In the genomic region with DNA sequence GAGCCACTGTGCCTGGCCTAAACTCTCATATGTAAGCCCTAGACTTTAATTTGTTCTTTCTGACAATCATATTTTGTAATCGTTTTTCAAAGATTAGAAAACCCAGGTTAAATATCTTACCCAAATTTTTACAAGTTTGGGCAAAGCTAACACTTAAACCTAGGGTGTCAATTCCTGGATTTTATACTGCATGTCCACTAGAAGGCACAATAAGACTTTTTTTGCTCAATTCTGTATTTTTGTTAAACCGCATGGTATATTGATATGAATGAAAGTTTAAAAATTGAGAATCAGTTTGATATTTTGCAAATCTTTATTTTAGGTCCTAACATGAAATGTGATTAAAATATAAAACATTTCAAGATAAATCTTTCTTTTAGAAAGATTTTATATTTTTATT, we compare ENCODE assay signal across 9 cellular contexts. TPM values are rescaled to one million over a fixed set of nuclear protein-coding genes. Genes with fewer than 3 reads are reported as not detected.
DNase-seq lines count a peak whose midpoint lies in the region; ATAC-seq and TF ChIP-seq lines count a peak whose summit lies in the region.
"Had no signal": no experiment of that assay in that cellular context is flagged by ENCODE, and none has a peak within 500 bp of the region (broad histone marks: within the 10 kb centered on the region; RNA-seq: fewer than 3 reads in every experiment).

No MANE protein-coding gene starts in this region.

- ATAC-seq in heart right ventricle (no peak), left cardiac atrium (no peak), upper lobe of right lung (no peak), GM18519 (IDR thresholded peaks at IDR 0.05; ENCODE audit: low FRiP score, unreplicated experiment) (no peak)

- H3K9me2 ChIP-seq in OCI-LY7 (ENCODE audit: insufficient read depth, low read length), result no peaks in the 10 kb centered on the region

- TF ChIP-seq CTCF in heart right ventricle (IDR thresholded peaks at IDR 0.05) (peak in 7 of 9 donors; percentile 40 to 59 (median 44)), OCI-LY7 (conservative IDR thresholded peaks at IDR 0.05; ENCODE audit: low read length) (peak; percentile 69), epithelial cell of esophagus (IDR thresholded peaks at IDR 0.05; ENCODE audit: insufficient read depth, low read depth, low read length, missing control alignments) (peak; percentile 11), upper lobe of right lung (IDR thresholded peaks at IDR 0.05) (peak; percentile 30)

- CTCF ChIA-PET in OCI-LY7 (lab: Charles Lee; ENCODE audit: unreplicated experiment), result no interaction called here

- no TSS peak for BruUV-seq in OCI-LY7 (replicated peaks; lab: Mats Ljungman, UMichigan)

- H3K4me3 ChIP-seq in heart right ventricle (no peak overlapping the region), OCI-LY7 (ENCODE audit: low read depth, low read length, poor library complexity, severe bottlenecking) (no peak overlapping the region), epithelial cell of esophagus (ENCODE audit: low read length) (no peak overlapping the region), upper lobe of right lung (no peak overlapping the region)
- H3K4me3 ChIP-seq: skin epidermis had no signal

- POLR2A ChIA-PET in OCI-LY7 (lab: Charles Lee), result interaction anchor here (0.7 kb wide), 1 partner anchor 28 kb away, joined by 3 read pairs; no protein-coding TSS in a partner anchor

- no peak overlapping the region for H2AFZ ChIP-seq in OCI-LY7 (ENCODE audit: low read length)

- intact Hi-C loops in heart right ventricle (cut with DNase I), result loop anchor here in 1 of 10 donors (10.0 kb wide), 1 partner anchor 121 kb away; no protein-coding TSS in a partner anchor
- intact Hi-C loops in left cardiac atrium (cut with DNase I), result no loop called here
- intact Hi-C loops in OCI-LY7 (cut with micrococcal nuclease; ENCODE audit: unreplicated experiment), result no loop called here
- intact Hi-C loops in upper lobe of right lung (cut with DNase I), result no loop called here

- H3K4me1 ChIP-seq in heart right ventricle, result peaks cover 0 to 6% (median 0%) of the 10 kb centered on the region in 9 donors
- no peaks in the 10 kb centered on the region for H3K4me1 ChIP-seq in OCI-LY7 (ENCODE audit: insufficient read depth, low read length, poor library complexity, severe bottlenecking)
- no peaks in the 10 kb centered on the region for H3K4me1 ChIP-seq in upper lobe of right lung

- H3K27me3 ChIP-seq in heart right ventricle, result no peaks in the 10 kb centered on the region
- no peaks in the 10 kb centered on the region for H3K27me3 ChIP-seq in upper lobe of right lung

- 79 to 87% methylated on average over 2 of the region's 2 CpGs for whole genome bisulfite sequencing in heart right ventricle, 2 donors

- H4K20me1 ChIP-seq in OCI-LY7 (ENCODE audit: insufficient read depth, low read length), result no peaks in the 10 kb centered on the region

- H3K9me3 ChIP-seq in heart right ventricle (no peaks in the 10 kb centered on the region), OCI-LY7 (ENCODE audit: low read length) (no peaks in the 10 kb centered on the region), upper lobe of right lung (no peaks in the 10 kb centered on the region)

- H3K79me2 ChIP-seq in OCI-LY7 (ENCODE audit: insufficient read depth, low read depth, low read length), result no peaks in the 10 kb centered on the region

- H3K27ac ChIP-seq in heart right ventricle (peak overlapping the region in 1 of 10 donors; percentile 25), OCI-LY7 (ENCODE audit: low read depth, low read length, poor library complexity, severe bottlenecking) (no peak overlapping the region), upper lobe of right lung (no peak overlapping the region)
- H3K27ac ChIP-seq: skin epidermis had no signal

- H3K36me3 ChIP-seq in heart right ventricle (peaks cover 0 to 96% (median 45%) of the 10 kb centered on the region in 9 donors), OCI-LY7 (ENCODE audit: insufficient read depth, low read length) (peaks cover 15% of the 10 kb centered on the region), upper lobe of right lung (peaks cover 49% of the 10 kb centered on the region)

- no peak overlapping the region for H3K4me2 ChIP-seq in OCI-LY7 (ENCODE audit: low read length)

- no peak for DNase-seq in heart right ventricle
- DNase-seq in left cardiac atrium, result no peak
- peak; percentile 20 for DNase-seq in OCI-LY7 (ENCODE audit: low spot score)
- DNase-seq in epithelial cell of esophagus (ENCODE audit: low read depth), result no peak
- DNase-seq in upper lobe of right lung, result no peak
- DNase-seq in NCI-H345 (lab: John Stamatoyannopoulos, UW), result no peak
- DNase-seq in NK-92 (lab: John Stamatoyannopoulos, UW; ENCODE audit: unreplicated experiment), result no peak

RNA-seq across cellular contexts. Expression of gene DYNC2I1, which starts 29.3 kb away (rescaled TPM):
- total RNA-seq in heart right ventricle (10 to 100 TPM; 15.8 to 32.4 (median 21.1) TPM), left cardiac atrium (10 to 100 TPM; 22.0 to 33.5 TPM), OCI-LY7 (2022) (12.0 TPM in 2 replicates), upper lobe of right lung (17.9 TPM)
- polyA plus RNA-seq in heart right ventricle, result 10 to 100 TPM; 13.6 to 43.1 TPM
- total RNA-seq in OCI-LY7 (2014; rRNA removed; shearing (Covaris generic)), result 5.6 and 17.1 TPM in 2 replicates

RNA-seq across cellular contexts. Expression of gene ESYT2, which starts 56.3 kb away (rescaled TPM):
- total RNA-seq in heart right ventricle, result 10 to 100 TPM; 44.3 to 79.2 (median 50.0) TPM
- 10 to 100 TPM; 18.9 to 26.4 TPM for polyA plus RNA-seq in heart right ventricle
- 10 to 100 TPM; 46.5 to 79.3 TPM for total RNA-seq in left cardiac atrium
- total RNA-seq in OCI-LY7 (2014; rRNA removed; shearing (Covaris generic)), result 30.5 and 33.7 TPM in 2 replicates
- 24.2 and 25.7 TPM in 2 replicates for total RNA-seq in OCI-LY7 (2022)
- 63.1 TPM for total RNA-seq in upper lobe of right lung

Comparison
In these comparisons a context has a peak if more than half of its experiments do, and no peak if none do; other contexts are left out.
1. CTCF ChIP-seq: peak in every context shown above with its lines; median percentile 69 in OCI-LY7; 44 in heart right ventricle; 30 in upper lobe of right lung; 11 in epithelial cell of esophagus.